10 cellular contexts compared by ENCODE assay signal in the genomic region with DNA sequence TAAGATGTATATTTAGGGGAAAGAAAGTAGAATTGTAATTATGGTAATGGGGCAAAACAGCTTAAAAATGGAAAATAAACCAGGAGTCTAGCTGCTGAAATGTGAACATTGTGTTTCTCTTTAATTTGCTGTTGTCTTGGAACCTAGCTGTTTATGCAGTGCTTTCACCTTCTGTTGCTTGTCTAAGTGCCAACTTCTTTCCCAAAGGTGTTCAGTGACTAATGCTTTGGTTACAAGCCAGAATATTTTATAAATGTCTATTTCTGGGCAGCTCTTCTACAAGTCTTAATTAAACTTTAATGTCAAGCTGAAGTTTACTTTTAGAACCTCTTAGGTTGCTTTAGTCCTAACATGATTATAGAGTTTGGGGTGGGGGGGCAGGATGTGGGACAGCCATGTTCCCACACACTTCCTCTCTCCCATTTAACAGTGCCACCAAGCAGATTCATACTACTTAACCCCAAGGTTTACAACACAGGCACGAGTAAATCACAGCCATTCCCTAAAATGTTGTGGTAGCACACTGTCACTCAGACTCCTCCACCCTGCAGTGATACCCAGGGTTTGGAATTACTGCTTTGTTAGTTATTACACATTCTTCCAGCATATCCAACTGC.
DNase-seq lines count a peak whose midpoint lies in the region; ATAC-seq and TF ChIP-seq lines count a peak whose summit lies in the region.
"Had no signal": no experiment of that assay in that cellular context is flagged by ENCODE, and none has a peak within 500 bp of the region (broad histone marks: within the 10 kb centered on the region; RNA-seq: fewer than 3 reads in every experiment).

No MANE protein-coding gene starts in this region.

- peaks cover 77 to 100% (median 94%) of the 10 kb centered on the region in 11 experiments for H3K36me3 ChIP-seq in BLaER1 treated with 17β-estradiol and CSF1 and Interleukin-3, amounts not matched to agents 10 nM and 100 nM
- H3K36me3 ChIP-seq in GM23338 (ENCODE audit: insufficient read depth) (no peaks in the 10 kb centered on the region), GM23248 (ENCODE audit: low read depth) (0 out of 2 replicates have a peak, but pooled peaks cover 3% of the 10 kb centered on the region), ovary (no peaks in the 10 kb centered on the region)
- H3K36me3 ChIP-seq: tibial nerve had no signal

- H2AFZ ChIP-seq in GM23338, result no peak overlapping the region
- no peak overlapping the region for H2AFZ ChIP-seq in GM23248

- no peak overlapping the region for H3K4me3 ChIP-seq in BLaER1 treated with 17β-estradiol and CSF1 and Interleukin-3, amounts not matched to agents 10 nM and 100 nM
- H3K4me3 ChIP-seq in GM23338 (no peak overlapping the region), GM23248 (no peak overlapping the region), ovary (no peak overlapping the region)
- H3K4me3 ChIP-seq: tibial nerve had no signal

- no peak for TF ChIP-seq CTCF in GM23338 (conservative IDR thresholded peaks at IDR 0.05; ENCODE audit: low read depth in 2 of 2)
- TF ChIP-seq CTCF in ovary (IDR thresholded peaks at IDR 0.05), result no peak

- no peaks in the 10 kb centered on the region for H3K4me1 Mint-ChIP-seq in GM23338
- H3K4me1 Mint-ChIP-seq in activated T-cell treated with anti-CD3 and anti-CD28 coated beads, Interleukin-2, amount 50 U/mL, for 4 hours (ENCODE audit: low read depth), result peaks cover 41% of the 10 kb centered on the region

- no peaks in the 10 kb centered on the region for H3K9me3 Mint-ChIP-seq in GM23338
- H3K9me3 Mint-ChIP-seq in activated T-cell treated with anti-CD3 and anti-CD28 coated beads, Interleukin-2, amount 50 U/mL, for 4 hours, result no peaks in the 10 kb centered on the region

- H3K27me3 Mint-ChIP-seq in GM23338 (ENCODE audit: insufficient read depth, low read depth, poor library complexity), result peaks cover 2% of the 10 kb centered on the region
- no peaks in the 10 kb centered on the region for H3K27me3 Mint-ChIP-seq in activated T-cell treated with anti-CD3 and anti-CD28 coated beads, Interleukin-2, amount 50 U/mL, for 4 hours (ENCODE audit: low read depth)

- no peaks in the 10 kb centered on the region for H3K9me3 ChIP-seq in BLaER1 treated with 17β-estradiol and CSF1 and Interleukin-3, amounts not matched to agents 10 nM and 100 nM (replicated peaks in 1 of 11)
- no peaks in the 10 kb centered on the region for H3K9me3 ChIP-seq in GM23248 (ENCODE audit: low read depth)
- H3K9me3 ChIP-seq in ovary, result no peaks in the 10 kb centered on the region
- H3K9me3 ChIP-seq: tibial nerve had no signal

- no peaks in the 10 kb centered on the region for H3F3A ChIP-seq in GM23338 (replicated peaks; ENCODE audit: low read depth)
- no peaks in the 10 kb centered on the region for H3F3A ChIP-seq in GM23248 (ENCODE audit: insufficient read depth)

- DNase-seq in GM23338 (ENCODE audit: low spot score) (no peak), iris pigment epithelial cell (ENCODE audit: low read depth) (peak; percentile 10), GM23248 (no peak), ovary (no peak)
- peak; percentile 4 for DNase-seq in activated T-cell treated with anti-CD3 and anti-CD28 coated beads, Interleukin-2, amount 50 U/mL, for 4 hours
- DNase-seq: MV-4-11 had no signal

- no peak for ATAC-seq in GM23338
- ATAC-seq in activated T-cell treated with anti-CD3 and anti-CD28 coated beads, Interleukin-2, amount 50 U/mL, for 4 hours, result no peak
- no peak for ATAC-seq in HG02588 (IDR thresholded peaks at IDR 0.05; ENCODE audit: unreplicated experiment)
- ATAC-seq in GM21737 (IDR thresholded peaks at IDR 0.05; ENCODE audit: unreplicated experiment), result no peak

- H3K27me3 ChIP-seq in BLaER1 treated with 17β-estradiol and CSF1 and Interleukin-3, amounts not matched to agents 10 nM and 100 nM, result no peaks in the 10 kb centered on the region
- no peaks in the 10 kb centered on the region for H3K27me3 ChIP-seq in GM23338 (ENCODE audit: insufficient read depth)
- no peaks in the 10 kb centered on the region for H3K27me3 ChIP-seq in GM23248 (replicated peaks; ENCODE audit: insufficient read depth)
- H3K27me3 ChIP-seq in ovary, result no peaks in the 10 kb centered on the region
- H3K27me3 ChIP-seq: tibial nerve had no signal

- H4K20me1 ChIP-seq in BLaER1 treated with 17β-estradiol and CSF1 and Interleukin-3, amounts not matched to agents 10 nM and 100 nM, result peaks cover 0 to 32% (median 0%) of the 10 kb centered on the region in 11 experiments; a peak in 7 of 22 replicates
- H4K20me1 ChIP-seq in GM23338 (replicated peaks; ENCODE audit: insufficient read depth) (no peaks in the 10 kb centered on the region), GM23248 (ENCODE audit: insufficient read depth) (no peaks in the 10 kb centered on the region)

- peak overlapping the region in 7 of 11 experiments; percentile 0 to 48 (median 25); a peak in 9 of 22 replicates for H3K4me2 ChIP-seq in BLaER1 treated with 17β-estradiol and CSF1 and Interleukin-3, amounts not matched to agents 10 nM and 100 nM
- H3K4me2 ChIP-seq in GM23338 (no peak overlapping the region), GM23248 (ENCODE audit: unreplicated experiment) (no peak overlapping the region)

- H3K9me2 ChIP-seq in GM23338 (ENCODE audit: insufficient read depth) (no peaks in the 10 kb centered on the region), GM23248 (ENCODE audit: insufficient read depth) (no peaks in the 10 kb centered on the region)

- H3K27ac ChIP-seq in BLaER1 treated with 17β-estradiol and CSF1 and Interleukin-3, amounts not matched to agents 10 nM and 100 nM, result no peak overlapping the region
- H3K27ac ChIP-seq in GM23338 (ENCODE audit: low read depth), result no peak overlapping the region
- no peak overlapping the region for H3K27ac ChIP-seq in GM23248
- no peak overlapping the region for H3K27ac ChIP-seq in ovary
- H3K27ac ChIP-seq: tibial nerve had no signal

- no peak overlapping the region for H3K9ac ChIP-seq in BLaER1 treated with 17β-estradiol and CSF1 and Interleukin-3, amounts not matched to agents 10 nM and 100 nM
- no peak overlapping the region for H3K9ac ChIP-seq in GM23248

- TF ChIP-seq EP300 in ovary (IDR thresholded peaks at IDR 0.05), result no peak

- no peaks in the 10 kb centered on the region for H3K79me2 ChIP-seq in GM23338 (replicated peaks; ENCODE audit: insufficient read depth)
- no peaks in the 10 kb centered on the region for H3K79me2 ChIP-seq in GM23248 (ENCODE audit: insufficient read depth)

- intact Hi-C loops in ovary (cut with DNase I), result no loop called here

- WGBS in GM23248 (ENCODE audit: low coverage in 1 of 2, low lambda C conversion rate in 2 of 2, missing lambda C conversion rate in 2 of 2), 2 experiments, result 54 to 68% methylated on average over 1 of the region's 1 CpG
- 67 to 86% (median 82%) methylated on average over 1 of the region's 1 CpG for WGBS in ovary, 3 donors

- no peak overlapping the region for H3K4me3 Mint-ChIP-seq in GM23338
- H3K4me3 Mint-ChIP-seq in activated T-cell treated with anti-CD3 and anti-CD28 coated beads, Interleukin-2, amount 50 U/mL, for 4 hours, result no peak overlapping the region

- in situ Hi-C loops in GM23248 (cut with MboI), result no loop called here

- H3K4me1 ChIP-seq in BLaER1 treated with 17β-estradiol and CSF1 and Interleukin-3, amounts not matched to agents 10 nM and 100 nM, result peaks cover 0 to 24% (median 18%) of the 10 kb centered on the region in 10 experiments; a peak in 14 of 20 replicates
- H3K4me1 ChIP-seq in GM23338 (ENCODE audit: insufficient read depth), result no peaks in the 10 kb centered on the region
- no peaks in the 10 kb centered on the region for H3K4me1 ChIP-seq in GM23248 (ENCODE audit: insufficient read depth)
- no peaks in the 10 kb centered on the region for H3K4me1 ChIP-seq in ovary (ENCODE audit: insufficient read depth)
- H3K4me1 ChIP-seq: tibial nerve had no signal

- no peaks in the 10 kb centered on the region for H3K36me3 Mint-ChIP-seq in GM23338 (ENCODE audit: low read depth)
- H3K36me3 Mint-ChIP-seq in activated T-cell treated with anti-CD3 and anti-CD28 coated beads, Interleukin-2, amount 50 U/mL, for 4 hours (ENCODE audit: insufficient read depth), result peaks cover 35% of the 10 kb centered on the region

- TF ChIP-seq POLR2A in ovary (IDR thresholded peaks at IDR 0.05), result no peak

- peak overlapping the region; percentile 76; the same call in 1 of the 2 replicates for H3K27ac Mint-ChIP-seq in GM23338

TF ChIP-seq in GM23338, 12 proteins besides CTCF, POLR2A, EP300 and RAD21 (continues in another document):
- TF ChIP-seq EZH2phosphoT487 (IDR thresholded peaks at IDR 0.05; ENCODE audit: unreplicated experiment) (no peak), NANOG (IDR thresholded peaks at IDR 0.05; ENCODE audit: borderline replicate concordance) (no peak)
- TF ChIP-seq, protein P1, sequence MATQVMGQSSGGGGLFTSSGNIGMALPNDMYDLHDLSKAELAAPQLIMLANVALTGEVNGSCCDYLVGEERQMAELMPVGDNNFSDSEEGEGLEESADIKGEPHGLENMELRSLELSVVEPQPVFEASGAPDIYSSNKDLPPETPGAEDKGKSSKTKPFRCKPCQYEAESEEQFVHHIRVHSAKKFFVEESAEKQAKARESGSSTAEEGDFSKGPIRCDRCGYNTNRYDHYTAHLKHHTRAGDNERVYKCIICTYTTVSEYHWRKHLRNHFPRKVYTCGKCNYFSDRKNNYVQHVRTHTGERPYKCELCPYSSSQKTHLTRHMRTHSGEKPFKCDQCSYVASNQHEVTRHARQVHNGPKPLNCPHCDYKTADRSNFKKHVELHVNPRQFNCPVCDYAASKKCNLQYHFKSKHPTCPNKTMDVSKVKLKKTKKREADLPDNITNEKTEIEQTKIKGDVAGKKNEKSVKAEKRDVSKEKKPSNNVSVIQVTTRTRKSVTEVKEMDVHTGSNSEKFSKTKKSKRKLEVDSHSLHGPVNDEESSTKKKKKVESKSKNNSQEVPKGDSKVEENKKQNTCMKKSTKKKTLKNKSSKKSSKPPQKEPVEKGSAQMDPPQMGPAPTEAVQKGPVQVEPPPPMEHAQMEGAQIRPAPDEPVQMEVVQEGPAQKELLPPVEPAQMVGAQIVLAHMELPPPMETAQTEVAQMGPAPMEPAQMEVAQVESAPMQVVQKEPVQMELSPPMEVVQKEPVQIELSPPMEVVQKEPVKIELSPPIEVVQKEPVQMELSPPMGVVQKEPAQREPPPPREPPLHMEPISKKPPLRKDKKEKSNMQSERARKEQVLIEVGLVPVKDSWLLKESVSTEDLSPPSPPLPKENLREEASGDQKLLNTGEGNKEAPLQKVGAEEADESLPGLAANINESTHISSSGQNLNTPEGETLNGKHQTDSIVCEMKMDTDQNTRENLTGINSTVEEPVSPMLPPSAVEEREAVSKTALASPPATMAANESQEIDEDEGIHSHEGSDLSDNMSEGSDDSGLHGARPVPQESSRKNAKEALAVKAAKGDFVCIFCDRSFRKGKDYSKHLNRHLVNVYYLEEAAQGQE (IDR thresholded peaks at IDR 0.05; ENCODE audit: unreplicated experiment), result no peak

Comparison
In these comparisons a context has a peak if more than half of its experiments do, and no peak if none do; other contexts are left out.
1. H3K4me2 ChIP-seq: peak in BLaER1 treated with 17β-estradiol and CSF1 and Interleukin-3, amounts not matched to agents 10 nM and 100 nM (7 of 11); none in GM23338 (single experiment) and GM23248 (single experiment).
2. DNase-seq: peak in activated T-cell treated with anti-CD3 and anti-CD28 coated beads, Interleukin-2, amount 50 U/mL, for 4 hours (single experiment) and iris pigment epithelial cell (single experiment); none in GM23338 (single experiment), GM23248 (single experiment) and ovary (0 of 5).